In genomic region chr6:42761287-42762067, GRCh38 we compare ENCODE assay signal across 19 cellular contexts.
"Had no signal": no experiment of that assay in that cellular context is flagged by ENCODE, and none has a peak within 500 bp of the region (broad histone marks: within the 10 kb centered on the region; RNA-seq: fewer than 3 reads in every experiment).

No MANE protein-coding gene starts in this region.

- FAIRE-seq: endometrium, frontal cortex, kidney had no signal

- H3K27me3 ChIP-seq: heart right ventricle, sigmoid colon, testis, tibial nerve had no signal

- H3K4me3 ChIP-seq: heart right ventricle, left ventricle myocardium inferior, lower lobe of right lung, psoas muscle, sigmoid colon, skin epidermis, testis, tibial nerve had no signal

- H3K4me1 ChIP-seq: lower lobe of right lung, sigmoid colon, testis had no signal

- ATAC-seq: heart right ventricle; left cardiac atrium; lower lobe of right lung; natural killer cell treated with Interleukin-12 subunit alpha and Interleukin-12 subunit beta and Interleukin-15 and Interleukin-18, amount 100 ng/mL, for 72 hours; stimulated activated naive B cell treated with anti-CD40 and anti-IgM and Interleukin-4, amounts not matched to agents 10 μg/mL and 1 μg/mL and 100 μg/mL, for 72 hours; stimulated activated naive CD8-positive, alpha-beta T cell treated with anti-CD3 and anti-CD28 coated beads, Interleukin-15, amount 100 ng/mL, for 72 hours had no signal

- H3K9me3 ChIP-seq: heart right ventricle, left ventricle myocardium inferior, lower lobe of right lung, psoas muscle, sigmoid colon, testis, tibial nerve had no signal

- H3K27ac ChIP-seq: heart right ventricle, left ventricle myocardium inferior, lower lobe of right lung, psoas muscle, sigmoid colon, skin epidermis, testis, tibial nerve had no signal

- DNase-seq: effector memory CD4-positive, alpha-beta T cell; heart right ventricle; kidney; left cardiac atrium; left ventricle myocardium inferior; lower lobe of right lung; psoas muscle; retina; sigmoid colon; stimulated activated CD4-positive, alpha-beta T cell treated with anti-CD3 and anti-CD28 coated beads, Interleukin-2, amount 100 ng/mL, for 24 hours; stimulated activated CD4-positive, alpha-beta T cell treated with anti-CD3 and anti-CD28 coated beads, Interleukin-4, amount 100 ng/mL, for 4 hours; stimulated activated naive B cell treated with anti-CD40 and anti-IgM and Interleukin-4, amounts not matched to agents 10 μg/mL and 1 μg/mL and 100 μg/mL, for 72 hours; stimulated activated naive CD8-positive, alpha-beta T cell treated with anti-CD3 and anti-CD28 coated beads, Interleukin-15, amount 100 ng/mL, for 72 hours; testis had no signal
